1 cellular context compared by ENCODE assay signal in genomic region chr3:28868897-28869296, GRCh38.
A peak's percentile ranks its signal among the peaks of the same experiment; 100 is the strongest.
TF ChIP-seq lines count a peak whose summit lies in the region.

No MANE protein-coding gene starts in this region.

TF ChIP-seq in K562, 482 proteins besides CTCF, POLR2A, EP300 and RAD21 (continued from another document):
- TF ChIP-seq STAT6 (CRISPR knock-in tag; IDR thresholded peaks at IDR 0.05) (no peak), TEAD1 (CRISPR knock-in tag; IDR thresholded peaks at IDR 0.05) (no peak), ZNF316 (IDR thresholded peaks at IDR 0.05) (peak; percentile 84), CHD4 (IDR thresholded peaks at IDR 0.05; ENCODE audit: insufficient read depth, insufficient replicate concordance, low read depth, low read length, poor library complexity, severe bottlenecking) (no peak), ZBTB1 (CRISPR knock-in tag; IDR thresholded peaks at IDR 0.05; ENCODE audit: borderline replicate concordance, low read depth) (no peak), POLR2G (IDR thresholded peaks at IDR 0.05; ENCODE audit: low read depth, low read length) (no peak), ZNF79 (CRISPR knock-in tag; IDR thresholded peaks at IDR 0.05; ENCODE audit: low read depth) (no peak), ZNF134 (CRISPR knock-in tag; conservative IDR thresholded peaks at IDR 0.05) (no peak), PHB2 (IDR thresholded peaks at IDR 0.05; ENCODE audit: low read depth) (no peak), STAG1 (CRISPR knock-in tag; IDR thresholded peaks at IDR 0.05; ENCODE audit: borderline replicate concordance) (no peak), NFIC (IDR thresholded peaks at IDR 0.05) (no peak), ZNF384 (IDR thresholded peaks at IDR 0.05; ENCODE audit: low read depth, low read length) (no peak), ZNF766 (CRISPR knock-in tag; conservative IDR thresholded peaks at IDR 0.05) (no peak), MCM7 (IDR thresholded peaks at IDR 0.05) (no peak), NFE2L1 (tag; IDR thresholded peaks at IDR 0.05; ENCODE audit: borderline replicate concordance, low read depth) (0 out of 2 replicates have a peak, but pooled peaks have one; percentile 38)
